16 cellular contexts compared by ENCODE assay signal in genomic region chr5:3142261-3143027, GRCh38.
"Had no signal": no experiment of that assay in that cellular context is flagged by ENCODE, and none has a peak within 500 bp of the region (broad histone marks: within the 10 kb centered on the region; RNA-seq: fewer than 3 reads in every experiment).

No MANE protein-coding gene starts in this region.

- H3K4me1 Mint-ChIP-seq: activated naive CD8-positive, alpha-beta T cell treated with anti-CD3 and anti-CD28 coated beads, Interleukin-2, amount 10 ng/mL, durations not matched to agents 7 days and 5 days had no signal

- H3K27me3 Mint-ChIP-seq: activated CD8-positive, alpha-beta T cell treated with anti-CD3 and anti-CD28 coated beads for 36 hours; activated naive CD8-positive, alpha-beta T cell treated with anti-CD3 and anti-CD28 coated beads, Interleukin-2, amount 10 ng/mL, durations not matched to agents 7 days and 5 days had no signal

- DNase-seq: activated CD4-positive, alpha-beta T cell treated with anti-CD3 and anti-CD28 coated beads for 4 hours; activated CD8-positive, alpha-beta memory T cell treated with anti-CD3 and anti-CD28 coated beads, Interleukin-2, amount 50 U/mL, for 4 hours; activated CD8-positive, alpha-beta T cell treated with anti-CD3 and anti-CD28 coated beads for 36 hours; activated naive CD4-positive, alpha-beta T cell treated with anti-CD3 and anti-CD28 coated beads, Interleukin-2, amount 50 U/mL, for 16 hours; activated naive CD8-positive, alpha-beta T cell treated with anti-CD3 and anti-CD28 coated beads, Interleukin-2, amount 10 ng/mL, durations not matched to agents 7 days and 5 days; activated T-cell treated with anti-CD3 and anti-CD28 coated beads, Interleukin-2, amount 50 U/mL, for 72 hours; anterior cingulate cortex; cerebellar nuclear complex; NCI-H1092; NCI-H2029; NCI-H510A treated with DMSO at 0.1 percent for 48 hours; NCI-H82; SIG-M5; SW 1271 had no signal

- H3K36me3 Mint-ChIP-seq: activated naive CD8-positive, alpha-beta T cell treated with anti-CD3 and anti-CD28 coated beads, Interleukin-2, amount 10 ng/mL, durations not matched to agents 7 days and 5 days had no signal

- H3K27ac Mint-ChIP-seq: activated CD8-positive, alpha-beta T cell treated with anti-CD3 and anti-CD28 coated beads for 36 hours; activated naive CD8-positive, alpha-beta T cell treated with anti-CD3 and anti-CD28 coated beads, Interleukin-2, amount 10 ng/mL, durations not matched to agents 7 days and 5 days; activated T-cell treated with anti-CD3 and anti-CD28 coated beads, Interleukin-2, amount 50 U/mL, for 72 hours; T-helper 1 cell treated with Interleukin-12 subunit alpha and Interleukin-12 subunit beta and Interleukin-4 antibody, amounts not matched to agents 30 μg/mL and 1 μg/mL, for 36 hours had no signal

- H3K4me3 Mint-ChIP-seq: activated CD8-positive, alpha-beta T cell treated with anti-CD3 and anti-CD28 coated beads for 36 hours; activated naive CD8-positive, alpha-beta T cell treated with anti-CD3 and anti-CD28 coated beads, Interleukin-2, amount 10 ng/mL, durations not matched to agents 7 days and 5 days; activated T-cell treated with anti-CD3 and anti-CD28 coated beads, Interleukin-2, amount 50 U/mL, for 72 hours; T-helper 1 cell treated with Interleukin-12 subunit alpha and Interleukin-12 subunit beta and Interleukin-4 antibody, amounts not matched to agents 30 μg/mL and 1 μg/mL, for 36 hours had no signal

- ATAC-seq: activated CD4-positive, CD25-positive, alpha-beta regulatory T cell treated with anti-CD3 and anti-CD28 coated beads, Interleukin-2, amount 50 U/mL, for 24 hours; activated CD8-positive, alpha-beta T cell treated with anti-CD3 and anti-CD28 coated beads for 36 hours; activated T-cell treated with anti-CD3 and anti-CD28 coated beads, Interleukin-2, amount 50 U/mL, for 72 hours had no signal
